ENCODE assay signal across 22 cellular contexts in genomic region chr17:602436-602835, GRCh38.
DNase-seq lines count a peak whose midpoint lies in the region; ATAC-seq, FAIRE-seq and TF ChIP-seq lines count a peak whose summit lies in the region.
"Had no signal": no experiment of that assay in that cellular context is flagged by ENCODE, and none has a peak within 500 bp of the region (broad histone marks: within the 10 kb centered on the region; RNA-seq: fewer than 3 reads in every experiment).

No MANE protein-coding gene starts in this region.

- FAIRE-seq in small intestine (lab: Jason Lieb, UNC), result no peak
- FAIRE-seq: urothelium cell line had no signal

- peaks cover 20% of the 10 kb centered on the region for H3K4me1 Mint-ChIP-seq in nephron progenitor cell
- H3K4me1 Mint-ChIP-seq: activated naive CD4-positive, alpha-beta T cell treated with anti-CD3 and anti-CD28 coated beads, Interleukin-2, amount 10 ng/mL, durations not matched to agents 7 days and 5 days; endodermal cell; WTC11 had no signal

- H3K36me3 Mint-ChIP-seq in nephron progenitor cell (ENCODE audit: low read depth), result peaks cover 48% of the 10 kb centered on the region

- peaks cover 19% of the 10 kb centered on the region for H3K9me3 Mint-ChIP-seq in nephron progenitor cell
- H3K9me3 Mint-ChIP-seq: activated naive CD4-positive, alpha-beta T cell treated with anti-CD3 and anti-CD28 coated beads, Interleukin-2, amount 10 ng/mL, durations not matched to agents 7 days and 5 days; stimulated activated effector memory CD8-positive, alpha-beta T cell treated with anti-CD3 and anti-CD28 coated beads, Interleukin-12 subunit alpha, Interleukin-12 subunit beta, amount 100 ng/mL, for 72 hours had no signal

- H3K4me3 ChIP-seq in HL-60 (replicated peaks; ENCODE audit: insufficient read depth, low read length) (no peak overlapping the region), small intestine (ENCODE audit: low read depth in 1 of 2, low read length in 2 of 2) (no peak overlapping the region)

- H3K27ac Mint-ChIP-seq in nephron progenitor cell, result peak overlapping the region; percentile 12
- H3K27ac Mint-ChIP-seq: activated CD8-positive, alpha-beta memory T cell treated with anti-CD3 and anti-CD28 coated beads, Interleukin-2, amount 10 ng/mL, durations not matched to agents 7 days and 5 days; activated naive CD4-positive, alpha-beta T cell treated with anti-CD3 and anti-CD28 coated beads, Interleukin-2, amount 10 ng/mL, durations not matched to agents 7 days and 5 days; endodermal cell; stimulated activated effector memory CD8-positive, alpha-beta T cell treated with anti-CD3 and anti-CD28 coated beads, Interleukin-12 subunit alpha, Interleukin-12 subunit beta, amount 100 ng/mL, for 72 hours; WTC11 had no signal

- H3K4me1 ChIP-seq in small intestine (ENCODE audit: control insufficient read depth in 2 of 2, insufficient read depth in 1 of 2, low read depth in 1 of 2, low read length in 1 of 2), result no peaks in the 10 kb centered on the region

- no peak for ATAC-seq in left colon
- ATAC-seq: activated CD8-positive, alpha-beta memory T cell treated with anti-CD3 and anti-CD28 coated beads, Interleukin-2, amount 10 ng/mL, durations not matched to agents 7 days and 5 days; Panc1; sciatic nerve; stimulated activated effector memory CD8-positive, alpha-beta T cell treated with anti-CD3 and anti-CD28 coated beads, Interleukin-12 subunit alpha, Interleukin-12 subunit beta, amount 100 ng/mL, for 72 hours; WTC11 had no signal

- CTCF ChIA-PET in RWPE1 (lab: Yijun Ruan, JAX), result no interaction called here

- H3K9me3 ChIP-seq in small intestine (ENCODE audit: control insufficient read depth, low read depth), result no peaks in the 10 kb centered on the region
- H3K9me3 ChIP-seq: BE2C had no signal

- H3K27me3 Mint-ChIP-seq in nephron progenitor cell (ENCODE audit: low read depth, poor library complexity), result peaks cover 2% of the 10 kb centered on the region
- H3K27me3 Mint-ChIP-seq: activated CD8-positive, alpha-beta memory T cell treated with anti-CD3 and anti-CD28 coated beads, Interleukin-2, amount 10 ng/mL, durations not matched to agents 7 days and 5 days; activated naive CD4-positive, alpha-beta T cell treated with anti-CD3 and anti-CD28 coated beads, Interleukin-2, amount 10 ng/mL, durations not matched to agents 7 days and 5 days had no signal

- H3K36me3 ChIP-seq in small intestine (ENCODE audit: control insufficient read depth in 2 of 2, insufficient read depth in 2 of 2, low read length in 2 of 2), result peaks cover 0 to 14% of the 10 kb centered on the region in 2 donors
- H3K36me3 ChIP-seq: BE2C had no signal

- no peak for TF ChIP-seq CTCF in AG09319 (IDR thresholded peaks at IDR 0.05; ENCODE audit: low read depth, low read length)
- TF ChIP-seq CTCF in HL-60 (IDR thresholded peaks at IDR 0.05; ENCODE audit: insufficient read depth, low read length), result no peak
- TF ChIP-seq CTCF in nephron progenitor cell (IDR thresholded peaks at IDR 0.05), result no peak
- no peak for TF ChIP-seq CTCF in RWPE1 (conservative IDR thresholded peaks at IDR 0.05; ENCODE audit: low read depth)

- 85 to 96% (median 88%) methylated on average over 5 of the region's 5 CpGs for whole genome bisulfite sequencing in small intestine, 3 donors

- H3K27me3 ChIP-seq in HL-60 (ENCODE audit: insufficient read depth, poor library complexity, severe bottlenecking) (no peaks in the 10 kb centered on the region), small intestine (ENCODE audit: control insufficient read depth in 2 of 2, insufficient read depth in 2 of 2, low read length in 2 of 2) (no peaks in the 10 kb centered on the region)
- H3K27me3 ChIP-seq: BE2C had no signal

- intact Hi-C loops in left colon (cut with DNase I, micrococcal nuclease), result no loop called here

- H3K27ac ChIP-seq in HL-60 (replicated peaks), result peak overlapping the region; percentile 63
- H3K27ac ChIP-seq in RWPE1, result no peak overlapping the region
- peak overlapping the region in 1 of 2 donors; percentile 48 for H3K27ac ChIP-seq in small intestine (ENCODE audit: low read depth in 1 of 2, low read length in 1 of 2)

- DNase-seq in AG09319 (ENCODE audit: extremely low read depth, low read depth), result peak; percentile 45
- no peak for DNase-seq in HL-60 (ENCODE audit: low read depth in 1 of 2, low spot score in 1 of 2)
- DNase-seq in fibroblast of peridontal ligament (ENCODE audit: extremely low read depth), result peak; percentile 11
- DNase-seq in nephron progenitor cell, result no peak
- DNase-seq in NCI-H2227 treated with DMSO at 0.1 percent for 48 hours (lab: John Stamatoyannopoulos, UW), result no peak
- DNase-seq in RWPE1 (ENCODE audit: low spot score), result no peak
- no peak for DNase-seq in left colon
- DNase-seq in small intestine, result no peak
- DNase-seq: activated CD8-positive, alpha-beta memory T cell treated with anti-CD3 and anti-CD28 coated beads, Interleukin-2, amount 10 ng/mL, durations not matched to agents 7 days and 5 days; activated naive CD4-positive, alpha-beta T cell treated with anti-CD3 and anti-CD28 coated beads, Interleukin-2, amount 10 ng/mL, durations not matched to agents 7 days and 5 days; central memory CD4-positive, alpha-beta T cell; endodermal cell; left cardiac atrium; NCI-H187 treated with DMSO at 0.1 percent for 48 hours; NCI-H69; SW 1271 had no signal

- H3K4me3 Mint-ChIP-seq in nephron progenitor cell, result no peak overlapping the region
- H3K4me3 Mint-ChIP-seq: activated CD8-positive, alpha-beta memory T cell treated with anti-CD3 and anti-CD28 coated beads, Interleukin-2, amount 10 ng/mL, durations not matched to agents 7 days and 5 days; activated naive CD4-positive, alpha-beta T cell treated with anti-CD3 and anti-CD28 coated beads, Interleukin-2, amount 10 ng/mL, durations not matched to agents 7 days and 5 days; endodermal cell; stimulated activated effector memory CD8-positive, alpha-beta T cell treated with anti-CD3 and anti-CD28 coated beads, Interleukin-12 subunit alpha, Interleukin-12 subunit beta, amount 100 ng/mL, for 72 hours; WTC11 had no signal

- POLR2A ChIA-PET in RWPE1 (lab: Yijun Ruan, JAX; ENCODE audit: low non-redundant PET), result no interaction called here

Comparison
In these comparisons a context has a peak if more than half of its experiments do, and no peak if none do; other contexts are left out.
1. DNase-seq: peak in AG09319 (single experiment) and fibroblast of peridontal ligament (single experiment); none in HL-60 (0 of 2), nephron progenitor cell (single experiment), NCI-H2227 treated with DMSO at 0.1 percent for 48 hours (single experiment), RWPE1 (single experiment), left colon (0 of 2) and small intestine (single experiment).